Comparison of ENCODE assay signal across 23 cellular contexts in the genomic region with DNA sequence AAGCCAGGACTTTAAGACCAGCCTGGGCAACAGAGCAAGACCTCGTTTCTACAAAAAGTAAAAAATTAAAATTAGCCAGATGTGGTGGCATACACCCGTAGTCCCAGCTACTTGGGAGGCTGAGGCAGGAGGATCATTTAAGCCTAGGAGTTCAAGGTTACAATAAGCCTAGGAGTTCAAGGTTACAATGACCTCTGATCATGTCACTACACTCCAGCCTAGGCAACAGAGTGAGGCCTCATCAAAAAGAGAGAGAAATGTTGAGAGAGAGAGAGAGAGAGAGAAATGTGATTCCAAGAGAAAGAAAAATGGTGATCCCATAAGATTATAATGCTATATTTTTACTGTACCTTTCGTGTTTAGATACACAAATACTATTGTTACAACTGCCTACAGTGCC.
DNase-seq lines count a peak whose midpoint lies in the region; ATAC-seq and TF ChIP-seq lines count a peak whose summit lies in the region.
"Had no signal": no experiment of that assay in that cellular context is flagged by ENCODE, and none has a peak within 500 bp of the region (broad histone marks: within the 10 kb centered on the region; RNA-seq: fewer than 3 reads in every experiment).

No MANE protein-coding gene starts in this region.

- H3K9me3 ChIP-seq in mammary epithelial cell (replicated peaks; ENCODE audit: insufficient read depth, low read length) (no peaks in the 10 kb centered on the region), heart right ventricle (no peaks in the 10 kb centered on the region)
- H3K9me3 ChIP-seq: BLaER1, Caco-2, HAP-1, SJSA1 had no signal

- no peak for DNase-seq in MCF 10A (ENCODE audit: unreplicated experiment)
- DNase-seq in mammary epithelial cell = no peak
- no peak for DNase-seq in activated T-helper 2 cell treated with anti-CD3 and anti-CD28 coated beads, Interferon-gamma antibody, Interleukin-2, Interleukin-4, amounts not matched to agents 10 μg/mL and 5 μg/mL and 100 μg/mL, durations not matched to agents 14 hours and 24 hours and 36 hours (ENCODE audit: low spot score)
- DNase-seq in memory B cell (ENCODE audit: low spot score in 2 of 2) = no peak
- DNase-seq in heart right ventricle = no peak
- no peak for DNase-seq in NCI-H510A (lab: John Stamatoyannopoulos, UW)
- DNase-seq: Caco-2; CD4-positive, alpha-beta memory T cell; DMS 273 treated with DMSO at 0.1 percent for 48 hours; DMS79 treated with DMSO at 0.1 percent for 48 hours; GF-D8; KG1; MM.1S; NCI-H2029 treated with DMSO at 0.1 percent for 48 hours; NCI-H446 treated with DMSO at 0.1 percent for 48 hours; NCI-H526 treated with DMSO at 0.1 percent for 48 hours; PC-9 had no signal

- no peaks in the 10 kb centered on the region for H3K79me2 ChIP-seq in mammary epithelial cell (ENCODE audit: insufficient read depth, low read length)

- H3K4me2 ChIP-seq in mammary epithelial cell (ENCODE audit: insufficient read depth, low read depth, low read length) = no peak overlapping the region
- H3K4me2 ChIP-seq: BLaER1, GM23338, PC-9 had no signal

- peaks cover 16% of the 10 kb centered on the region for H3K36me3 ChIP-seq in mammary epithelial cell (ENCODE audit: insufficient read depth, low read length)
- H3K36me3 ChIP-seq in heart right ventricle = peaks cover 0 to 100% (median 56%) of the 10 kb centered on the region in 9 donors

- H3K27ac Mint-ChIP-seq in MCF 10A (ENCODE audit: low read depth, unreplicated experiment) (peak overlapping the region; percentile 0), memory B cell (peak overlapping the region; percentile 74)
- peak overlapping the region; percentile 27 for H3K27ac Mint-ChIP-seq in activated T-helper 2 cell treated with anti-CD3 and anti-CD28 coated beads, Interferon-gamma antibody, Interleukin-2, Interleukin-4, amounts not matched to agents 10 μg/mL and 5 μg/mL and 100 μg/mL, durations not matched to agents 14 hours and 24 hours and 36 hours
- H3K27ac Mint-ChIP-seq: GM23338 had no signal

- H3K9me3 Mint-ChIP-seq in MCF 10A (ENCODE audit: unreplicated experiment) (no peaks in the 10 kb centered on the region), memory B cell (no peaks in the 10 kb centered on the region)
- no peaks in the 10 kb centered on the region for H3K9me3 Mint-ChIP-seq in activated T-helper 2 cell treated with anti-CD3 and anti-CD28 coated beads, Interferon-gamma antibody, Interleukin-2, Interleukin-4, amounts not matched to agents 10 μg/mL and 5 μg/mL and 100 μg/mL, durations not matched to agents 14 hours and 24 hours and 36 hours
- H3K9me3 Mint-ChIP-seq: CD4-positive, alpha-beta memory T cell; GM23338 had no signal

- no peak overlapping the region for H3K9ac ChIP-seq in mammary epithelial cell (ENCODE audit: insufficient read depth, low read length)
- H3K9ac ChIP-seq: BLaER1 had no signal

- POLR2A ChIA-PET in MCF 10A (lab: Yijun Ruan, JAX) = no interaction called here

- dilution Hi-C loops in mammary epithelial cell (cut with HindIII; ENCODE audit: low sequenced_read_pairs) = loop anchor here (25.0 kb wide), 1 partner anchor 667 kb away; the partner anchor contains the start of gene NEK2

- no peaks in the 10 kb centered on the region for H4K20me1 ChIP-seq in mammary epithelial cell (ENCODE audit: insufficient read depth, low read length)
- H4K20me1 ChIP-seq: BLaER1 had no signal

- H3K27me3 ChIP-seq in mammary epithelial cell (ENCODE audit: insufficient read depth, low read length) (no peaks in the 10 kb centered on the region), heart right ventricle (no peaks in the 10 kb centered on the region)
- H3K27me3 ChIP-seq: BLaER1, SJSA1 had no signal

- ATAC-seq in memory B cell (ENCODE audit: low read depth) (no peak), heart right ventricle (no peak), GM21619 (IDR thresholded peaks at IDR 0.05; ENCODE audit: unreplicated experiment) (no peak)
- ATAC-seq: GM23338, Right ventricle myocardium inferior had no signal

- in situ Hi-C loops in mammary epithelial cell (cut with MboI; ENCODE audit: low sequenced_read_pairs in 2 of 2) = loop anchor here in 1 of 2 donors (25.0 kb wide), 1 partner anchor 667 kb away; the partner anchor contains the start of gene NEK2

- H3K4me3 ChIP-seq in mammary epithelial cell (replicated peaks in 1 of 3; ENCODE audit: insufficient read depth in 1 of 3, low read depth in 2 of 3, low read length in 3 of 3) (no peak overlapping the region), heart right ventricle (no peak overlapping the region)
- H3K4me3 ChIP-seq: BLaER1, GM23338, HAP-1, PC-9, SJSA1 had no signal

- 93% methylated on average over 3 of the region's 3 CpGs for WGBS in mammary epithelial cell (ENCODE audit: low coverage, missing lambda C conversion rate)
- WGBS in heart right ventricle, 2 donors = 96% methylated on average over 3 of the region's 3 CpGs

- H3K4me1 Mint-ChIP-seq in MCF 10A (ENCODE audit: insufficient read depth, unreplicated experiment) = peaks cover 6% of the 10 kb centered on the region
- H3K4me1 Mint-ChIP-seq in activated T-helper 2 cell treated with anti-CD3 and anti-CD28 coated beads, Interferon-gamma antibody, Interleukin-2, Interleukin-4, amounts not matched to agents 10 μg/mL and 5 μg/mL and 100 μg/mL, durations not matched to agents 14 hours and 24 hours and 36 hours (ENCODE audit: low read depth) = peaks cover 3% of the 10 kb centered on the region
- H3K4me1 Mint-ChIP-seq in memory B cell = no peaks in the 10 kb centered on the region
- H3K4me1 Mint-ChIP-seq: GM23338 had no signal

- H3K4me3 Mint-ChIP-seq in MCF 10A (ENCODE audit: unreplicated experiment) (no peak overlapping the region), memory B cell (no peak overlapping the region)
- no peak overlapping the region for H3K4me3 Mint-ChIP-seq in activated T-helper 2 cell treated with anti-CD3 and anti-CD28 coated beads, Interferon-gamma antibody, Interleukin-2, Interleukin-4, amounts not matched to agents 10 μg/mL and 5 μg/mL and 100 μg/mL, durations not matched to agents 14 hours and 24 hours and 36 hours (ENCODE audit: low read depth)
- H3K4me3 Mint-ChIP-seq: CD4-positive, alpha-beta memory T cell; GM23338 had no signal

- H3K4me1 ChIP-seq in mammary epithelial cell (ENCODE audit: insufficient read depth, low read length) (no peaks in the 10 kb centered on the region), heart right ventricle (no peaks in the 10 kb centered on the region)
- H3K4me1 ChIP-seq: Caco-2, HAP-1 had no signal

- no TSS peak for BruUV-seq in MCF 10A (replicated peaks; lab: Mats Ljungman, UMichigan)
- no TSS peak for BruUV-seq in mammary epithelial cell (replicated peaks; lab: Mats Ljungman, UMichigan)

- CTCF ChIA-PET in MCF 10A (lab: Yijun Ruan, JAX) (interaction anchor here (0.7 to 3.8 kb wide), 3 partner anchors 12 to 283 kb away, joined by 3 to 33 read pairs (median 5); no protein-coding TSS in a partner anchor), mammary epithelial cell (lab: Charles Lee; ENCODE audit: low non-redundant PET) (no interaction called here)

- TF ChIP-seq CTCF in MCF 10A (IDR thresholded peaks at IDR 0.05; ENCODE audit: unreplicated experiment) = no peak
- TF ChIP-seq CTCF in mammary epithelial cell (conservative IDR thresholded peaks at IDR 0.05 in 1 of 2, IDR thresholded peaks at IDR 0.05 in 1 of 2; ENCODE audit: extremely low read depth in 1 of 2, insufficient read depth in 1 of 2, low read depth in 1 of 2, low read length in 2 of 2) = no peak
- TF ChIP-seq CTCF in heart right ventricle (IDR thresholded peaks at IDR 0.05) = no peak

- H3K27me3 Mint-ChIP-seq in MCF 10A (ENCODE audit: insufficient read depth, unreplicated experiment) (no peaks in the 10 kb centered on the region), memory B cell (no peaks in the 10 kb centered on the region)
- H3K27me3 Mint-ChIP-seq in activated T-helper 2 cell treated with anti-CD3 and anti-CD28 coated beads, Interferon-gamma antibody, Interleukin-2, Interleukin-4, amounts not matched to agents 10 μg/mL and 5 μg/mL and 100 μg/mL, durations not matched to agents 14 hours and 24 hours and 36 hours (ENCODE audit: low read depth) = no peaks in the 10 kb centered on the region
- H3K27me3 Mint-ChIP-seq: CD4-positive, alpha-beta memory T cell had no signal

- H3K27ac ChIP-seq in mammary epithelial cell (ENCODE audit: insufficient read depth, low read depth, low read length) (no peak overlapping the region), heart right ventricle (no peak overlapping the region)
- H3K27ac ChIP-seq: BLaER1, PC-9, SJSA1 had no signal

- H2AFZ ChIP-seq in mammary epithelial cell (ENCODE audit: low read depth, low read length) = no peak overlapping the region
- H2AFZ ChIP-seq: GM23338, PC-9 had no signal

- H3K36me3 Mint-ChIP-seq in MCF 10A (ENCODE audit: insufficient read depth, unreplicated experiment) (peaks cover 61% of the 10 kb centered on the region), memory B cell (peaks cover 10% of the 10 kb centered on the region)
- peaks cover 58% of the 10 kb centered on the region for H3K36me3 Mint-ChIP-seq in activated T-helper 2 cell treated with anti-CD3 and anti-CD28 coated beads, Interferon-gamma antibody, Interleukin-2, Interleukin-4, amounts not matched to agents 10 μg/mL and 5 μg/mL and 100 μg/mL, durations not matched to agents 14 hours and 24 hours and 36 hours (ENCODE audit: low read depth)

- intact Hi-C loops in MCF 10A (cut with micrococcal nuclease) (no loop called here), mammary epithelial cell (cut with micrococcal nuclease) (no loop called here), heart right ventricle (cut with DNase I) (no loop called here)
- intact Hi-C loops in activated T-helper 2 cell treated with anti-CD3 and anti-CD28 coated beads, Interferon-gamma antibody, Interleukin-2, Interleukin-4, amounts not matched to agents 10 μg/mL and 5 μg/mL and 100 μg/mL, durations not matched to agents 14 hours and 24 hours and 36 hours (cut with micrococcal nuclease) = no loop called here

Comparison
In these comparisons a context has a peak if more than half of its experiments do, and no peak if none do; other contexts are left out.
1. H3K27ac Mint-ChIP-seq: peak in every context shown above with its lines; median percentile 74 in memory B cell; 27 in activated T-helper 2 cell treated with anti-CD3 and anti-CD28 coated beads, Interferon-gamma antibody, Interleukin-2, Interleukin-4, amounts not matched to agents 10 μg/mL and 5 μg/mL and 100 μg/mL, durations not matched to agents 14 hours and 24 hours and 36 hours; 0 in MCF 10A.